Comparison of ENCODE assay signal across 20 cellular contexts in the genomic region with DNA sequence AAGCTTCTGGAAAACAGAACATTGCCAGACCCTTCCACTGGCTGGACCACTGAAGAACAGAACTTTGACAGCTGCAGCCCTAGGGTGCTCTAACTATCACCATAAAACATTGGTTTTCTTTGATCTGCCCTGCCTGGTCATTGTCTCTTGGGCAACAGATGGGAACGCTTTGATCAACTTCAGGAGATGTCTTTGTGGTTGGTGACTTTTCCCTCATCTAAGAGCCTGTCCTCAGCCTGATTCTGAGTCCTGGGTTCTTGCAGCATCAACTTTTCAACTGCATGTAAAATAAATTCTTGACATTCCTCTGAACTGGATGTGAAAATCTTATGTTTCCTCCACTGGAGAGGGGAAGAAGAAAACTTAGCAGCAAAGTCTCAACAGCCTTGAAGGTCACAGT. TPM values are rescaled to one million over a fixed set of nuclear protein-coding genes. Genes with fewer than 3 reads are reported as not detected.
DNase-seq lines count a peak whose midpoint lies in the region; ATAC-seq, FAIRE-seq and TF ChIP-seq lines count a peak whose summit lies in the region.
"Had no signal": no experiment of that assay in that cellular context is flagged by ENCODE, and none has a peak within 500 bp of the region (broad histone marks: within the 10 kb centered on the region; RNA-seq: fewer than 3 reads in every experiment).

No MANE protein-coding gene starts in this region.

- H3K4me3 ChIP-seq in HepG2 (replicated peaks in 1 of 3; ENCODE audit: insufficient read depth in 1 of 3, low read depth in 2 of 3, low read length in 3 of 3) (no peak overlapping the region), right lobe of liver (no peak overlapping the region), lung (no peak overlapping the region)
- H3K4me3 ChIP-seq: GM12878, GM23338, K562 had no signal

- CTCF ChIA-PET in HepG2 (lab: Yijun Ruan, JAX; ENCODE audit: low intra/inter-chr PET ratio, low total read pairs): no interaction called here
- CTCF ChIA-PET in RWPE1 (lab: Yijun Ruan, JAX): no interaction called here

- no peak overlapping the region for H3K4me2 ChIP-seq in HepG2 (ENCODE audit: low read depth, low read length)
- H3K4me2 ChIP-seq: GM23338 had no signal

- TF ChIP-seq EP300 in HepG2 (IDR thresholded peaks at IDR 0.05; ENCODE audit: low read depth in 2 of 2, low read length in 2 of 2): no peak
- TF ChIP-seq EP300 in HepG2 (CRISPR knock-in tag; IDR thresholded peaks at IDR 0.05; ENCODE audit: borderline replicate concordance): no peak

- H3K9me3 ChIP-seq in HepG2 (ENCODE audit: low read length): no peaks in the 10 kb centered on the region
- no peaks in the 10 kb centered on the region for H3K9me3 ChIP-seq in right lobe of liver
- no peaks in the 10 kb centered on the region for H3K9me3 ChIP-seq in lung (ENCODE audit: control insufficient read depth in 2 of 2, insufficient read depth in 1 of 2, low read length in 1 of 2)
- H3K9me3 ChIP-seq: Caco-2 had no signal

- FAIRE-seq in HepG2 (lab: Jason Lieb, UNC): no peak
- no peak for FAIRE-seq in GM12891 (lab: Jason Lieb, UNC)
- FAIRE-seq: GM12878, H54, K562 had no signal

- H3K4me1 ChIP-seq in HepG2 (ENCODE audit: insufficient read depth, low read length) (peaks cover 9% of the 10 kb centered on the region), right lobe of liver (peaks cover 0 to 8% (median 0%) of the 10 kb centered on the region in 4 donors), lung (ENCODE audit: control insufficient read depth in 2 of 2, insufficient read depth in 2 of 2, low read length in 2 of 2) (peaks cover 0 to 4% of the 10 kb centered on the region in 2 donors)

- in situ Hi-C loops in HepG2 (cut with HindIII; ENCODE audit: extremely low pct_ligation_motif_present, low pct_unique_long_range_greater_than_20kb): loop anchor here (5.0 kb wide), 1 partner anchor 181 kb away; no protein-coding TSS in a partner anchor

- H3K79me2 ChIP-seq in HepG2 (ENCODE audit: insufficient read depth, low read length): no peaks in the 10 kb centered on the region

- no peak overlapping the region for H3K9ac ChIP-seq in HepG2 (ENCODE audit: insufficient read depth, low read depth, low read length)

- ATAC-seq in HepG2 (no peak), right lobe of liver (no peak), lung (ENCODE audit: insufficient read depth, low FRiP score) (no peak), GM18519 (IDR thresholded peaks at IDR 0.05; ENCODE audit: low FRiP score, unreplicated experiment) (no peak)
- ATAC-seq: GM12878, GM23338, K562 had no signal

- TF ChIP-seq CTCF in HepG2 (CRISPR knock-in tag; IDR thresholded peaks at IDR 0.05) (no peak), right lobe of liver (IDR thresholded peaks at IDR 0.05) (no peak), lung (IDR thresholded peaks at IDR 0.05; ENCODE audit: control extremely low read depth, extremely low read depth) (no peak), RWPE1 (conservative IDR thresholded peaks at IDR 0.05; ENCODE audit: low read depth) (no peak)

- peak; percentile 43 for DNase-seq in HepG2 (ENCODE audit: low spot score)
- no peak for DNase-seq in right lobe of liver
- peak; percentile 45 for DNase-seq in RPMI7951 (ENCODE audit: low read depth)
- DNase-seq in lung (ENCODE audit: low spot score): peak; percentile 9
- DNase-seq in GM12891 (ENCODE audit: insufficient read length, low spot score): no peak
- DNase-seq in RWPE1 (ENCODE audit: low spot score): no peak
- DNase-seq: 8988T; Caco-2; CD4-positive, alpha-beta T cell; DMS153; DMS79 treated with DMSO at 0.1 percent for 48 hours; EL; HCEC 1CT; IMR-90 had no signal

- no peaks in the 10 kb centered on the region for H4K20me1 ChIP-seq in HepG2 (ENCODE audit: insufficient read depth, low read length)

- POLR2A ChIA-PET in HepG2 (lab: Yijun Ruan, JAX): no interaction called here
- POLR2A ChIA-PET in RWPE1 (lab: Yijun Ruan, JAX; ENCODE audit: low non-redundant PET): no interaction called here

- H3K27me3 ChIP-seq in HepG2 (ENCODE audit: control insufficient read depth in 1 of 2, insufficient read depth in 2 of 2, low read length in 2 of 2): no peaks in the 10 kb centered on the region
- H3K27me3 ChIP-seq in right lobe of liver: no peaks in the 10 kb centered on the region
- no peaks in the 10 kb centered on the region for H3K27me3 ChIP-seq in lung (ENCODE audit: control insufficient read depth, insufficient read depth)

- BruUV-seq in HepG2 (replicated peaks; lab: Mats Ljungman, UMichigan): no TSS peak

- no peak for TF ChIP-seq POLR2A in HepG2 (IDR thresholded peaks at IDR 0.05; ENCODE audit: insufficient read depth in 1 of 2, low read depth in 2 of 2, low read length in 2 of 2)
- no peak for TF ChIP-seq POLR2A in right lobe of liver (IDR thresholded peaks at IDR 0.05)
- no peak for TF ChIP-seq POLR2A in GM12891 (IDR thresholded peaks at IDR 0.05; ENCODE audit: low read depth, low read length)

- TF ChIP-seq RAD21 in HepG2 (CRISPR knock-in tag; IDR thresholded peaks at IDR 0.05): no peak

- no peak overlapping the region for H2AFZ ChIP-seq in HepG2 (ENCODE audit: low read length)
- H2AFZ ChIP-seq: GM23338 had no signal

- H3K36me3 ChIP-seq in HepG2 (replicated peaks in 1 of 2; ENCODE audit: control insufficient read depth in 1 of 2, insufficient read depth in 2 of 2, low read length in 2 of 2) (no peaks in the 10 kb centered on the region), right lobe of liver (no peaks in the 10 kb centered on the region), lung (ENCODE audit: control insufficient read depth in 2 of 2, insufficient read depth in 2 of 2, low read length in 2 of 2) (peaks cover 0 to 6% of the 10 kb centered on the region in 2 donors)

- H3K27ac ChIP-seq in HepG2 (ENCODE audit: extremely low read length, insufficient read depth, low read length) (no peak overlapping the region), right lobe of liver (no peak overlapping the region), lung (ENCODE audit: low read depth in 1 of 2, low read length in 1 of 2) (no peak overlapping the region), RWPE1 (no peak overlapping the region)
- H3K27ac ChIP-seq: C4-2B had no signal

- 43% methylated on average over 1 of the region's 1 CpG for WGBS in HepG2 (ENCODE audit: low lambda C conversion rate)
- WGBS in right lobe of liver (ENCODE audit: insufficient coverage, low coverage, low lambda C conversion rate, missing lambda C conversion rate): 100% methylated on average over 1 of the region's 1 CpG
- WGBS in lung, 2 donors: 91 to 97% methylated on average over 1 of the region's 1 CpG

- intact Hi-C loops in HepG2 (cut with micrococcal nuclease; ENCODE audit: unreplicated experiment) (no loop called here), right lobe of liver (cut with DNase I) (no loop called here)

TF ChIP-seq in HepG2, 621 proteins besides CTCF, POLR2A, EP300 and RAD21:
- TF ChIP-seq NFRKB (IDR thresholded peaks at IDR 0.05) (no peak), NFYB (CRISPR knock-in tag; IDR thresholded peaks at IDR 0.05) (no peak), ZNF296 (CRISPR knock-in tag; conservative IDR thresholded peaks at IDR 0.05) (no peak), MED1 (CRISPR knock-in tag; IDR thresholded peaks at IDR 0.05) (no peak), HOXA3 (CRISPR knock-in tag; IDR thresholded peaks at IDR 0.05) (no peak)

TF ChIP-seq in GM12891, 5 proteins besides CTCF, POLR2A, EP300 and RAD21:
- TF ChIP-seq SPI1 (IDR thresholded peaks at IDR 0.05; ENCODE audit: low read depth, low read length): no peak
- no peak for TF ChIP-seq POU2F2 (IDR thresholded peaks at IDR 0.05; ENCODE audit: low read depth, low read length)
- TF ChIP-seq TAF1 (IDR thresholded peaks at IDR 0.05; ENCODE audit: low read depth, low read length): no peak
- no peak for TF ChIP-seq PAX5 (IDR thresholded peaks at IDR 0.05; ENCODE audit: insufficient read depth, low read length, severe bottlenecking)
- TF ChIP-seq POLR2AphosphoS5 (IDR thresholded peaks at IDR 0.05; ENCODE audit: low read depth, low read length): no peak
TF ChIP-seq in GM12891: peak in this region for 0.

RNA-seq across cellular contexts. Expression of gene ZNRF2, which starts 53.1 kb away (rescaled TPM):
- total RNA-seq in HepG2 (2016; rRNA removed; fragmentation: Illumina TruSeq; extraction: Trizol) (6.9 and 7.7 TPM in 2 replicates), right lobe of liver (10 to 100 TPM; 17.1 to 24.0 (median 18.7) TPM), lung (10 to 100 TPM; 19.0 to 27.6 TPM)
- total RNA-seq in HepG2 (2016; cell fraction: cytosol; rRNA removed; fragmentation: Illumina TruSeq; extraction: Trizol; ENCODE audit: low read depth): 3.0 and 3.2 TPM in 2 replicates
- 7.3 and 7.6 TPM in 2 replicates for total RNA-seq in HepG2 (2016; cell fraction: insoluble cytoplasmic fraction; rRNA removed; fragmentation: Illumina TruSeq; extraction: Trizol)
- 6.7 and 7.1 TPM in 2 replicates for total RNA-seq in HepG2 (2016; cell fraction: membrane; rRNA removed; fragmentation: Illumina TruSeq; extraction: Trizol)
- 13.5 and 14.4 TPM in 2 replicates for total RNA-seq in HepG2 (2016; cell fraction: nucleus; rRNA removed; fragmentation: Illumina TruSeq; extraction: Trizol)
- polyA plus RNA-seq in HepG2 (2011; rRNA removed) (2.6 and 3.5 TPM in 2 replicates), lung (10 to 100 TPM in 1 of 2 donors, 1 to 10 TPM in 1; 5.9 to 11.7 TPM)
- 1.8 and 2.3 TPM in 2 replicates for polyA plus RNA-seq in HepG2 (2011; cell fraction: cytosol; rRNA removed)
- polyA plus RNA-seq in HepG2 (2011; cell fraction: nucleus; rRNA removed): 3.4 TPM in 2 replicates
- polyA plus RNA-seq in HepG2 (2012): 3.9 and 4.5 TPM in 2 replicates
- polyA plus RNA-seq in HepG2 (2016; cell fraction: cytosol; fragmentation: Illumina TruSeq; extraction: Trizol; ENCODE audit: low read depth): 2.5 and 2.9 TPM in 2 replicates
- 8.1 and 8.6 TPM in 2 replicates for polyA plus RNA-seq in HepG2 (2016; cell fraction: insoluble cytoplasmic fraction; fragmentation: Illumina TruSeq; extraction: Trizol; ENCODE audit: low read depth)
- 5.2 and 5.5 TPM in 2 replicates for polyA plus RNA-seq in HepG2 (2016; cell fraction: membrane; fragmentation: Illumina TruSeq; extraction: Trizol; ENCODE audit: low read depth)
- polyA plus RNA-seq in HepG2 (2016; cell fraction: nucleus; fragmentation: Illumina TruSeq; extraction: Trizol; ENCODE audit: insufficient read depth, low read depth): 7.3 and 7.8 TPM in 2 replicates
- polyA minus RNA-seq in HepG2 (2011; rRNA and poly(A)+ RNA removed; ENCODE audit: low replicate concordance): 1.5 and 1.9 TPM in 2 replicates
- polyA minus RNA-seq in HepG2 (2011; cell fraction: cytosol; rRNA and poly(A)+ RNA removed): 5.7 and 6.2 TPM in 2 replicates
- 21.9 and 25.9 TPM in 2 replicates for polyA minus RNA-seq in HepG2 (2011; cell fraction: nucleus; rRNA and poly(A)+ RNA removed)
- total RNA-seq in RPMI7951 (2014; rRNA removed; shearing (Covaris generic)): 15.1 and 18.8 TPM in 2 replicates
- polyA plus RNA-seq in GM12891 (2012; ENCODE audit: low read depth, missing spikeins): 3.8 TPM

Comparison
In these comparisons a context has a peak if more than half of its experiments do, and no peak if none do; other contexts are left out.
1. DNase-seq: peak in HepG2 (single experiment), RPMI7951 (single experiment) and lung (single experiment); none in right lobe of liver (0 of 3), GM12891 (single experiment) and RWPE1 (single experiment).